In the genomic region with DNA sequence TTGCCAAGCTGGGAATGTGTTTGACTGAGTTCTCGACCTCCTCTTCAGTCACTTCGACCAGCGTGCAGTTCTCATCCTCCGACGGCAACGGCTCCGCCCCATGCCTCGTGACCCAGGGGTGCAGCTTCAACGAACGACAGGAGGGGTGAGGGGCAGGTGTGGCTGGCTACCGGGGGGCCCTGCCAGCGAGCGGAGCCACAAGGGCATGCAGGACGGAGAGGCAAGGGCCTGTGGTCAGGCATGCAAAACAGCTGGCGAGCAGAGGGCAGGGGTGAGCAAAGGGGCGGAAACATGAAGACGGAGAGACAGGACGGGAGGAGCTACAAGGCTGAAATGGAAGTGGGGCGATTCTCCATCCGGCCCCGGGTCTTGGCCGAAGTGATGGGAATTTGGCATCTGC, we compare ENCODE assay signal across 13 cellular contexts.
A peak's percentile ranks its signal among the peaks of the same experiment; 100 is the strongest.
DNase-seq lines count a peak whose midpoint lies in the region; ATAC-seq and FAIRE-seq lines count a peak whose summit lies in the region.
"Had no signal": no experiment of that assay in that cellular context is flagged by ENCODE, and none has a peak within 500 bp of the region (broad histone marks: within the 10 kb centered on the region; RNA-seq: fewer than 3 reads in every experiment).

No MANE protein-coding gene starts in this region.

- DNase-seq in left kidney (ENCODE audit: low read depth, low spot score) (peak; percentile 86), urothelium cell line (ENCODE audit: low spot score) (no peak), SKM-1 treated with dmso at 0.1 percent for 144 hours (lab: John Stamatoyannopoulos, UW; ENCODE audit: unreplicated experiment) (no peak), midbrain (lab: John Stamatoyannopoulos, UW) (no peak)
- DNase-seq: adrenal gland; CD4-positive, CD25-positive, alpha-beta regulatory T cell; left ventricle myocardium superior; stimulated activated CD4-positive, alpha-beta T cell treated with anti-CD3 and anti-CD28 coated beads, Interleukin-2, amount 100 ng/mL, for 24 hours; SW 1271 had no signal

- no peak for FAIRE-seq in urothelium cell line (lab: Jason Lieb, UNC)

- ATAC-seq in GM18868 (IDR thresholded peaks at IDR 0.05; ENCODE audit: unreplicated experiment), result peak; percentile 73
- ATAC-seq in GM21447 (IDR thresholded peaks at IDR 0.05; ENCODE audit: unreplicated experiment), result peak; percentile 72
- peak; percentile 66 for ATAC-seq in HG03103 (IDR thresholded peaks at IDR 0.05; ENCODE audit: low read depth, unreplicated experiment)
- no peak for ATAC-seq in HG03097 (IDR thresholded peaks at IDR 0.05; ENCODE audit: low FRiP score, unreplicated experiment)
- ATAC-seq: left ventricle myocardium superior had no signal
